ENCODE assay signal across 31 cellular contexts in genomic region chr18:80129672-80130367, GRCh38.
"Had no signal": no experiment of that assay in that cellular context is flagged by ENCODE, and none has a peak within 500 bp of the region (broad histone marks: within the 10 kb centered on the region; RNA-seq: fewer than 3 reads in every experiment).

No MANE protein-coding gene starts in this region.

- H3K27ac Mint-ChIP-seq: activated CD4-positive, alpha-beta memory T cell treated with anti-CD3 and anti-CD28 coated beads for 36 hours; stimulated activated naive B cell treated with anti-CD40 and anti-IgM and Interleukin-4, amounts not matched to agents 10 μg/mL and 1 μg/mL and 100 μg/mL, for 72 hours; T-cell had no signal

- H3K27me3 ChIP-seq: pancreas, uterus had no signal

- H3K9me3 ChIP-seq: pancreas, prostate gland, thoracic aorta, uterus had no signal

- H3K4me2 ChIP-seq: smooth muscle cell had no signal

- H3K36me3 ChIP-seq: pancreas, prostate gland, uterus had no signal

- FAIRE-seq: bronchial epithelial cell, colon, endometrium, frontal cortex, islet of Langerhans, pancreas had no signal

- DNase-seq: activated CD4-positive, alpha-beta memory T cell treated with anti-CD3 and anti-CD28 coated beads for 36 hours; activated CD4-positive, alpha-beta T cell treated with anti-CD3 and anti-CD28 coated beads for 48 hours; activated CD8-positive, alpha-beta memory T cell treated with anti-CD3 and anti-CD28 coated beads, Interleukin-2, amount 50 U/mL, for 4 hours; activated gamma-delta T cell treated with Interleukin-2 at 50 U/mL for 16 hours; activated naive CD4-positive, alpha-beta T cell treated with anti-CD3 and anti-CD28 coated beads, Interleukin-2, amount 50 U/mL, for 16 hours; activated T-cell treated with anti-CD3 and anti-CD28 coated beads, Interleukin-2, amount 50 U/mL, for 1 hour; anterior cingulate cortex; dermis blood vessel endothelial cell; effector CD4-positive, alpha-beta T cell; left cardiac atrium; left ventricle myocardium superior; nucleus accumbens; pancreas; retina; stimulated activated CD4-positive, alpha-beta T cell treated with anti-CD3 and anti-CD28 coated beads, Interleukin-1b, Interleukin-23, amount 100 ng/mL, for 48 hours; stimulated activated naive B cell treated with anti-CD40 and anti-IgM and Interleukin-4, amounts not matched to agents 10 μg/mL and 1 μg/mL and 100 μg/mL, for 72 hours; T-cell; trophoblast cell; uterus had no signal

- H3K4me3 ChIP-seq: pancreas, prostate gland, smooth muscle cell, thoracic aorta, uterus had no signal

- H3K4me1 ChIP-seq: pancreas, prostate gland, uterus had no signal

- H3K27me3 Mint-ChIP-seq: activated CD4-positive, alpha-beta memory T cell treated with anti-CD3 and anti-CD28 coated beads for 36 hours; central memory CD8-positive, alpha-beta T cell; stimulated activated naive B cell treated with anti-CD40 and anti-IgM and Interleukin-4, amounts not matched to agents 10 μg/mL and 1 μg/mL and 100 μg/mL, for 72 hours; T-cell had no signal

- H3K9me3 Mint-ChIP-seq: activated CD4-positive, alpha-beta memory T cell treated with anti-CD3 and anti-CD28 coated beads for 36 hours; activated T-helper 1 cell treated with anti-CD3 and anti-CD28 coated beads, Interleukin-12 subunit alpha, Interleukin-12 subunit beta, Interleukin-2, Interleukin-4 antibody, amounts not matched to agents 30 ng/mL and 10 ng/mL and 1 ng/mL, durations not matched to agents 14 hours and 24 hours and 36 hours; central memory CD8-positive, alpha-beta T cell; stimulated activated naive B cell treated with anti-CD40 and anti-IgM and Interleukin-4, amounts not matched to agents 10 μg/mL and 1 μg/mL and 100 μg/mL, for 72 hours; T-helper 2 cell treated with Interferon-gamma antibody and Interleukin-4, amounts not matched to agents 5 μg/mL and 100 μg/mL, for 36 hours had no signal

- H3K4me3 Mint-ChIP-seq: activated CD4-positive, alpha-beta memory T cell treated with anti-CD3 and anti-CD28 coated beads for 36 hours; activated T-helper 1 cell treated with anti-CD3 and anti-CD28 coated beads, Interleukin-12 subunit alpha, Interleukin-12 subunit beta, Interleukin-2, Interleukin-4 antibody, amounts not matched to agents 30 ng/mL and 10 ng/mL and 1 ng/mL, durations not matched to agents 14 hours and 24 hours and 36 hours; central memory CD8-positive, alpha-beta T cell; stimulated activated naive B cell treated with anti-CD40 and anti-IgM and Interleukin-4, amounts not matched to agents 10 μg/mL and 1 μg/mL and 100 μg/mL, for 72 hours; T-cell; T-helper 2 cell treated with Interferon-gamma antibody and Interleukin-4, amounts not matched to agents 5 μg/mL and 100 μg/mL, for 36 hours had no signal

- ATAC-seq: left cardiac atrium; left ventricle myocardium superior; pancreas; stimulated activated naive B cell treated with anti-CD40 and anti-IgM and Interleukin-4, amounts not matched to agents 10 μg/mL and 1 μg/mL and 100 μg/mL, for 72 hours had no signal

- H3K27ac ChIP-seq: epithelial cell of prostate, pancreas, prostate gland, thoracic aorta, uterus had no signal
